In genomic region chr6:563863-564262, GRCh38 we compare ENCODE assay signal across 23 cellular contexts.
DNase-seq lines count a peak whose midpoint lies in the region; ATAC-seq, FAIRE-seq and TF ChIP-seq lines count a peak whose summit lies in the region.
"Had no signal": no experiment of that assay in that cellular context is flagged by ENCODE, and none has a peak within 500 bp of the region (broad histone marks: within the 10 kb centered on the region; RNA-seq: fewer than 3 reads in every experiment).

No MANE protein-coding gene starts in this region.

- no peak for ATAC-seq in HepG2
- ATAC-seq in right lobe of liver: no peak
- no peak for ATAC-seq in K562
- ATAC-seq: CD8-positive, alpha-beta T cell; GM12878; GM23338; HCT116 had no signal

- no peaks in the 10 kb centered on the region for H3K9me1 ChIP-seq in K562 (ENCODE audit: control insufficient read depth, insufficient read depth, low read length)

- no peak overlapping the region for H3K4me3 Mint-ChIP-seq in T-helper 2 cell treated with Interferon-gamma antibody and Interleukin-4, amounts not matched to agents 5 μg/mL and 100 μg/mL, for 36 hours
- H3K4me3 Mint-ChIP-seq: B cell; CD4-positive, CD25-positive, alpha-beta regulatory T cell; CD8-positive, alpha-beta T cell; GM23338; H9 had no signal

- peaks cover 58% of the 10 kb centered on the region for H3K4me1 Mint-ChIP-seq in T-helper 2 cell treated with Interferon-gamma antibody and Interleukin-4, amounts not matched to agents 5 μg/mL and 100 μg/mL, for 36 hours (ENCODE audit: low read depth)
- H3K4me1 Mint-ChIP-seq: B cell, GM23338, H9 had no signal

- CTCF ChIA-PET in HepG2 (lab: Yijun Ruan, JAX; ENCODE audit: low intra/inter-chr PET ratio, low total read pairs) (no interaction called here), K562 (lab: Yijun Ruan, JAX; ENCODE audit: low intra/inter-chr PET ratio) (no interaction called here)

- peaks cover 62% of the 10 kb centered on the region for H3K36me3 Mint-ChIP-seq in T-helper 2 cell treated with Interferon-gamma antibody and Interleukin-4, amounts not matched to agents 5 μg/mL and 100 μg/mL, for 36 hours (ENCODE audit: low read depth)

- in situ Hi-C loops in HepG2 (cut with HindIII; ENCODE audit: extremely low pct_ligation_motif_present, low pct_unique_long_range_greater_than_20kb): no loop called here
- in situ Hi-C loops in K562 (cut with MboI): no loop called here
- in situ Hi-C loops in GM13977 (cut with MboI; ENCODE audit: low pct_unique_long_range_greater_than_20kb, low sequenced_read_pairs, unreplicated experiment): no loop called here

- H3K79me2 ChIP-seq in HepG2 (ENCODE audit: insufficient read depth, low read length) (no peaks in the 10 kb centered on the region), K562 (ENCODE audit: control insufficient read depth, insufficient read depth, low read length) (no peaks in the 10 kb centered on the region)

- H3K4me2 ChIP-seq in HepG2 (ENCODE audit: low read depth, low read length): no peak overlapping the region
- no peak overlapping the region for H3K4me2 ChIP-seq in K562 (ENCODE audit: insufficient read depth, low read length)
- H3K4me2 ChIP-seq: BLaER1, GM23338 had no signal

- H3K4me1 ChIP-seq in HepG2 (ENCODE audit: insufficient read depth, low read length) (no peaks in the 10 kb centered on the region), right lobe of liver (no peaks in the 10 kb centered on the region), K562 (replicated peaks in 1 of 2; ENCODE audit: control insufficient read depth in 2 of 2, insufficient read depth in 2 of 2, low read length in 2 of 2) (no peaks in the 10 kb centered on the region)
- H3K4me1 ChIP-seq: Caco-2 had no signal

- H3K27ac Mint-ChIP-seq in T-helper 2 cell treated with Interferon-gamma antibody and Interleukin-4, amounts not matched to agents 5 μg/mL and 100 μg/mL, for 36 hours: peak overlapping the region; percentile 21
- H3K27ac Mint-ChIP-seq: B cell; CD4-positive, CD25-positive, alpha-beta regulatory T cell; CD8-positive, alpha-beta T cell; GM23338; H9 had no signal

- TF ChIP-seq CTCF in HepG2 (CRISPR knock-in tag; IDR thresholded peaks at IDR 0.05) (no peak), right lobe of liver (IDR thresholded peaks at IDR 0.05) (no peak), K562 (IDR thresholded peaks at IDR 0.05 in 2 of 3, conservative IDR thresholded peaks at IDR 0.05 in 1 of 3; ENCODE audit: insufficient read depth in 2 of 3, low read depth in 1 of 3, low read length in 3 of 3) (no peak), GM13977 (IDR thresholded peaks at IDR 0.05; ENCODE audit: extremely low read depth, insufficient read depth, missing control alignments) (no peak)

- H3K9me3 Mint-ChIP-seq in T-helper 2 cell treated with Interferon-gamma antibody and Interleukin-4, amounts not matched to agents 5 μg/mL and 100 μg/mL, for 36 hours: peaks cover 9% of the 10 kb centered on the region
- H3K9me3 Mint-ChIP-seq: CD8-positive, alpha-beta T cell; GM23338; H9 had no signal

- H3K27me3 ChIP-seq in HepG2 (ENCODE audit: control insufficient read depth in 1 of 2, insufficient read depth in 2 of 2, low read length in 2 of 2): no peaks in the 10 kb centered on the region
- H3K27me3 ChIP-seq in right lobe of liver: no peaks in the 10 kb centered on the region
- H3K27me3 ChIP-seq in K562 (ENCODE audit: control insufficient read depth in 2 of 2, insufficient read depth in 2 of 2, low read length in 2 of 2): no peaks in the 10 kb centered on the region
- H3K27me3 ChIP-seq: BLaER1 had no signal

- POLR2A ChIA-PET in HepG2 (lab: Yijun Ruan, JAX) (no interaction called here), K562 (lab: Yijun Ruan, JAX) (interaction anchor here (1.8 kb wide), 1 partner anchor 13 kb away, joined by 5 read pairs; no protein-coding TSS in a partner anchor)

- no peak overlapping the region for H3K9ac ChIP-seq in HepG2 (ENCODE audit: insufficient read depth, low read depth, low read length)
- H3K9ac ChIP-seq in K562 (ENCODE audit: insufficient read depth in 1 of 2, low read depth in 2 of 2, low read length in 2 of 2): no peak overlapping the region
- H3K9ac ChIP-seq: BLaER1 had no signal

- no peak for TF ChIP-seq RAD21 in HepG2 (CRISPR knock-in tag; IDR thresholded peaks at IDR 0.05)
- no peak for TF ChIP-seq RAD21 in K562 (CRISPR knock-in tag; conservative IDR thresholded peaks at IDR 0.05 in 1 of 2, IDR thresholded peaks at IDR 0.05 in 1 of 2)

- no peak for DNase-seq in T-helper 2 cell treated with Interferon-gamma antibody and Interleukin-4, amounts not matched to agents 5 μg/mL and 100 μg/mL, for 36 hours (ENCODE audit: low spot score)
- no peak for DNase-seq in T-helper 2 cell
- no peak for DNase-seq in HepG2 (ENCODE audit: low spot score)
- no peak for DNase-seq in right lobe of liver
- DNase-seq in K562 (ENCODE audit: extremely low read depth in 1 of 4, low spot score in 3 of 4): no peak
- DNase-seq in activated CD4-positive, alpha-beta T cell treated with anti-CD3 and anti-CD28 coated beads, Interleukin-2, amount 50 U/mL, for 1 hour: no peak
- DNase-seq in HTR-8/SVneo (ENCODE audit: insufficient read length, low spot score): no peak
- no peak for DNase-seq in GM13977 (ENCODE audit: low spot score)
- DNase-seq: Caco-2; CD4-positive, CD25-positive, alpha-beta regulatory T cell; CD8-positive, alpha-beta T cell; DMS153; DND-41; H9 had no signal

- H3K36me3 ChIP-seq in HepG2 (replicated peaks in 1 of 2; ENCODE audit: control insufficient read depth in 1 of 2, insufficient read depth in 2 of 2, low read length in 2 of 2) (peaks cover 10 to 23% of the 10 kb centered on the region in 2 experiments), right lobe of liver (peaks cover 0 to 11% (median 3%) of the 10 kb centered on the region in 4 donors), K562 (ENCODE audit: control insufficient read depth, insufficient read depth, low read length) (peaks cover 29% of the 10 kb centered on the region; the same call in 2 of the 3 replicates)

- intact Hi-C loops in HepG2 (cut with micrococcal nuclease; ENCODE audit: unreplicated experiment) (no loop called here), right lobe of liver (cut with DNase I) (no loop called here), K562 (cut with micrococcal nuclease) (no loop called here)

- H3K27ac ChIP-seq in HepG2 (ENCODE audit: extremely low read length, insufficient read depth, low read length) (no peak overlapping the region), right lobe of liver (no peak overlapping the region), K562 (ENCODE audit: extremely low read depth, low read depth, low read length) (no peak overlapping the region)
- H3K27ac ChIP-seq: 22Rv1, BLaER1, C4-2B had no signal

- TF ChIP-seq POLR2A in HepG2 (IDR thresholded peaks at IDR 0.05; ENCODE audit: insufficient read depth in 1 of 2, low read depth in 2 of 2, low read length in 2 of 2) (no peak), right lobe of liver (IDR thresholded peaks at IDR 0.05) (no peak), K562 (conservative IDR thresholded peaks at IDR 0.05) (no peak)

- BruUV-seq in HepG2 (replicated peaks; lab: Mats Ljungman, UMichigan) (no TSS peak), K562 (replicated peaks; lab: Mats Ljungman, UMichigan) (no TSS peak)

- WGBS in HepG2 (ENCODE audit: low lambda C conversion rate): 94% methylated on average over 13 of the region's 13 CpGs
- WGBS in right lobe of liver (ENCODE audit: insufficient coverage, low coverage, low lambda C conversion rate, missing lambda C conversion rate): 86% methylated on average over 12 of the region's 13 CpGs
- 94% methylated on average over 12 of the region's 13 CpGs for WGBS in K562 (ENCODE audit: insufficient coverage, low coverage, missing lambda C conversion rate)

- H3K9me3 ChIP-seq in HepG2 (ENCODE audit: low read length): no peaks in the 10 kb centered on the region
- no peaks in the 10 kb centered on the region for H3K9me3 ChIP-seq in right lobe of liver
- H3K9me3 ChIP-seq in K562 (replicated peaks; ENCODE audit: control insufficient read depth, insufficient read depth, low read depth, low read length): no peaks in the 10 kb centered on the region
- H3K9me3 ChIP-seq: Caco-2 had no signal

- H4K20me1 ChIP-seq in HepG2 (ENCODE audit: insufficient read depth, low read length): no peaks in the 10 kb centered on the region
- H4K20me1 ChIP-seq in K562 (replicated peaks; ENCODE audit: control insufficient read depth, insufficient read depth, low read length): no peaks in the 10 kb centered on the region
- H4K20me1 ChIP-seq: BLaER1 had no signal

- no peak overlapping the region for H3K4me3 ChIP-seq in HepG2 (replicated peaks in 1 of 3; ENCODE audit: insufficient read depth in 1 of 3, low read depth in 2 of 3, low read length in 3 of 3)
- H3K4me3 ChIP-seq in right lobe of liver: no peak overlapping the region
- no peak overlapping the region for H3K4me3 ChIP-seq in K562
- H3K4me3 ChIP-seq: BLaER1, GM12878, GM23338 had no signal

- H3K27me3 Mint-ChIP-seq in T-helper 2 cell treated with Interferon-gamma antibody and Interleukin-4, amounts not matched to agents 5 μg/mL and 100 μg/mL, for 36 hours (ENCODE audit: low read depth): no peaks in the 10 kb centered on the region
- H3K27me3 Mint-ChIP-seq: B cell; CD4-positive, CD25-positive, alpha-beta regulatory T cell had no signal

- FAIRE-seq in HepG2 (lab: Jason Lieb, UNC) (no peak), K562 (lab: Jason Lieb, UNC) (no peak), HTR-8/SVneo (lab: Jason Lieb, UNC) (no peak)
- FAIRE-seq: G401.6, GM12878, GM18507 had no signal

- no peak for TF ChIP-seq EP300 in HepG2 (IDR thresholded peaks at IDR 0.05; ENCODE audit: low read depth in 2 of 2, low read length in 2 of 2)
- no peak for TF ChIP-seq EP300 in HepG2 (CRISPR knock-in tag; IDR thresholded peaks at IDR 0.05; ENCODE audit: borderline replicate concordance)
- no peak for TF ChIP-seq EP300 in K562 (IDR thresholded peaks at IDR 0.05; ENCODE audit: low read length)

- no peak overlapping the region for H2AFZ ChIP-seq in HepG2 (ENCODE audit: low read length)
- no peak overlapping the region for H2AFZ ChIP-seq in K562 (ENCODE audit: low read depth, low read length)
- H2AFZ ChIP-seq: GM23338 had no signal

TF ChIP-seq in K562, 482 proteins besides CTCF, POLR2A, EP300 and RAD21:
- no peak for TF ChIP-seq NFXL1 (CRISPR knock-in tag; IDR thresholded peaks at IDR 0.05)
- TF ChIP-seq CEBPG (CRISPR knock-in tag; IDR thresholded peaks at IDR 0.05): peak; percentile 16; the same call in 1 of the 2 replicates
- peak in 1 of 2 experiments; percentile 54; a peak in 2 of 4 replicates for TF ChIP-seq CEBPG (tag; conservative IDR thresholded peaks at IDR 0.05 in 1 of 2, IDR thresholded peaks at IDR 0.05 in 1 of 2)
- peak; percentile 67 for TF ChIP-seq CEBPB (tag; IDR thresholded peaks at IDR 0.05)
TF ChIP-seq in K562: peak in this region for 2.
